Comparison of ENCODE assay signal across 25 cellular contexts in the genomic region with DNA sequence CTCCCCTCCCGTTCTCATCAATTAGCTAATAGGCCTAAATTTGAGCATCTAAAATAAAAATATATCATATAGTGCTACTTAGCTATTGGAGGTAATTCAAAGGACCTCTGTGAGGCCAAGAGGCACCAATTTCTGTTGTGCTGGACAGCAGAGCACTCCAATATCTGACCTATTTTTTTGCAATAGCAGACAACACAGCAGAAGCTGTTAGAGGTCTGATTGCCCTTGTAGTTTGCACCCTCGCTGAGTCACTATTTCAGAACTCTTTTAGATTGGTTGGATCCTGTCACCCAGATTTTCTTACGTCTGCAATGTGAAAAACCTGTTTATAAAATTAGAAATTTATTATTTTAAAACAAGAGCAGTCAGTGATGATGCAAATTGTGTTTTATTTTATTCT.
"Had no signal": no experiment of that assay in that cellular context is flagged by ENCODE, and none has a peak within 500 bp of the region (broad histone marks: within the 10 kb centered on the region; RNA-seq: fewer than 3 reads in every experiment).

No MANE protein-coding gene starts in this region.

- DNase-seq: heart left ventricle; hypothalamus; immature natural killer cell; kidney; left colon; left lung; mesendoderm; naive B cell; natural killer cell; pancreas; psoas muscle; spleen; stimulated activated CD4-positive, alpha-beta T cell treated with anti-CD3 and anti-CD28 coated beads, Interleukin-4, amount 100 ng/mL, for 24 hours; stimulated activated naive CD4-positive, alpha-beta T cell; tibial artery; trophoblast cell; upper lobe of right lung had no signal

- H3K27me3 Mint-ChIP-seq: naive B cell had no signal

- H3K4me3 Mint-ChIP-seq: immature natural killer cell; mesothelial cell of epicardium; naive B cell; natural killer cell; stimulated activated effector memory CD8-positive, alpha-beta T cell treated with anti-CD3 and anti-CD28 coated beads, Interleukin-12 subunit alpha, Interleukin-12 subunit beta, amount 100 ng/mL, for 72 hours; stimulated activated naive CD8-positive, alpha-beta T cell treated with anti-CD3 and anti-CD28 coated beads, Interleukin-15, Interleukin-2, amounts not matched to agents 100 ng/mL and 50 ng/mL, for 24 hours had no signal

- H3K36me3 ChIP-seq: heart left ventricle, left lung, pancreas, spleen, suprapubic skin, thoracic aorta, tibial artery, upper lobe of right lung had no signal

- H3K4me1 Mint-ChIP-seq: immature natural killer cell; natural killer cell; stimulated activated effector memory CD8-positive, alpha-beta T cell treated with anti-CD3 and anti-CD28 coated beads, Interleukin-12 subunit alpha, Interleukin-12 subunit beta, amount 100 ng/mL, for 72 hours had no signal

- H3K4me3 ChIP-seq: heart left ventricle, left lung, lung, pancreas, psoas muscle, skin epidermis, spleen, suprapubic skin, thoracic aorta, tibial artery, upper lobe of right lung had no signal

- H3K9me3 Mint-ChIP-seq: mesothelial cell of epicardium; naive B cell; natural killer cell; stimulated activated effector memory CD8-positive, alpha-beta T cell treated with anti-CD3 and anti-CD28 coated beads, Interleukin-12 subunit alpha, Interleukin-12 subunit beta, amount 100 ng/mL, for 72 hours; stimulated activated naive CD8-positive, alpha-beta T cell treated with anti-CD3 and anti-CD28 coated beads, Interleukin-15, Interleukin-2, amounts not matched to agents 100 ng/mL and 50 ng/mL, for 24 hours had no signal

- ATAC-seq: left colon; left lung; natural killer cell; pancreas; psoas muscle; sciatic nerve; stimulated activated effector memory CD8-positive, alpha-beta T cell treated with anti-CD3 and anti-CD28 coated beads, Interleukin-12 subunit alpha, Interleukin-12 subunit beta, amount 100 ng/mL, for 72 hours; upper lobe of right lung had no signal

- H3K27ac ChIP-seq: heart left ventricle, left lung, pancreas, psoas muscle, skin epidermis, spleen, suprapubic skin, thoracic aorta, tibial artery, upper lobe of right lung had no signal

- H3K27ac Mint-ChIP-seq: immature natural killer cell; mesothelial cell of epicardium; naive B cell; natural killer cell; stimulated activated effector memory CD8-positive, alpha-beta T cell treated with anti-CD3 and anti-CD28 coated beads, Interleukin-12 subunit alpha, Interleukin-12 subunit beta, amount 100 ng/mL, for 72 hours; stimulated activated naive CD8-positive, alpha-beta T cell treated with anti-CD3 and anti-CD28 coated beads, Interleukin-15, Interleukin-2, amounts not matched to agents 100 ng/mL and 50 ng/mL, for 24 hours had no signal

- H3K27me3 ChIP-seq: left lung, pancreas, spleen, suprapubic skin, tibial artery, upper lobe of right lung had no signal

- H3K36me3 Mint-ChIP-seq: immature natural killer cell; mesothelial cell of epicardium; natural killer cell; stimulated activated effector memory CD8-positive, alpha-beta T cell treated with anti-CD3 and anti-CD28 coated beads, Interleukin-12 subunit alpha, Interleukin-12 subunit beta, amount 100 ng/mL, for 72 hours had no signal

- H3K9me3 ChIP-seq: heart left ventricle, left lung, pancreas, psoas muscle, spleen, suprapubic skin, thoracic aorta, tibial artery, upper lobe of right lung had no signal

- H3K4me1 ChIP-seq: left lung, pancreas, psoas muscle, suprapubic skin, tibial artery, upper lobe of right lung had no signal
